ENCODE assay signal across 17 cellular contexts in genomic region chr13:113806526-113806925, GRCh38. TPM values are rescaled to one million over a fixed set of nuclear protein-coding genes. Genes with fewer than 3 reads are reported as not detected.
DNase-seq lines count a peak whose midpoint lies in the region; ATAC-seq and TF ChIP-seq lines count a peak whose summit lies in the region.
"Had no signal": no experiment of that assay in that cellular context is flagged by ENCODE, and none has a peak within 500 bp of the region (broad histone marks: within the 10 kb centered on the region; RNA-seq: fewer than 3 reads in every experiment).

No MANE protein-coding gene starts in this region.

- TF ChIP-seq CTCF in left ventricle myocardium inferior (IDR thresholded peaks at IDR 0.05; ENCODE audit: borderline replicate concordance) = no peak
- TF ChIP-seq CTCF in WTC11 (IDR thresholded peaks at IDR 0.05) = no peak

- H4K91ac ChIP-seq in trophoblast cell (ENCODE audit: low read depth, low read length) = no peak overlapping the region

- no peak overlapping the region for H3K4me3 Mint-ChIP-seq in WTC11
- H3K4me3 Mint-ChIP-seq: CD4-positive, alpha-beta memory T cell; HFFc6 had no signal

- H3K4me1 ChIP-seq in left ventricle myocardium inferior (peaks cover 11% of the 10 kb centered on the region), right cardiac atrium (ENCODE audit: control insufficient read depth, insufficient read depth, low read length) (peaks cover 2% of the 10 kb centered on the region), trophoblast cell (ENCODE audit: control insufficient read depth in 1 of 2, insufficient read depth in 2 of 2, low read length in 2 of 2) (no peaks in the 10 kb centered on the region)
- H3K4me1 ChIP-seq: HAP-1 had no signal

- H2BK5ac ChIP-seq in trophoblast cell (ENCODE audit: low read depth, low read length, poor library complexity) = no peak overlapping the region

- no peak overlapping the region for H2BK12ac ChIP-seq in trophoblast cell (ENCODE audit: low read length)

- CTCF ChIA-PET in WTC11 (lab: Charles Lee) = no interaction called here

- H4K8ac ChIP-seq in trophoblast cell (ENCODE audit: low read depth, low read length) = no peak overlapping the region

- H3K4me1 Mint-ChIP-seq in WTC11 = no peaks in the 10 kb centered on the region
- H3K4me1 Mint-ChIP-seq: CD4-positive, alpha-beta memory T cell had no signal

- ATAC-seq in left cardiac atrium (no peak), WTC11 (no peak), right cardiac atrium (no peak)

- intact Hi-C loops in left ventricle myocardium inferior (cut with micrococcal nuclease) = no loop called here
- intact Hi-C loops in left cardiac atrium (cut with DNase I) = no loop called here
- intact Hi-C loops in right cardiac atrium (cut with DNase I) = no loop called here

- DNase-seq in left ventricle myocardium inferior = peak; percentile 5
- DNase-seq in left cardiac atrium = no peak
- DNase-seq in WTC11 (ENCODE audit: low spot score) = peak; percentile 7
- DNase-seq in right cardiac atrium = peak in 2 of 3 donors; percentile 32 to 33
- no peak for DNase-seq in trophoblast cell
- DNase-seq in inferior parietal cortex (ENCODE audit: extremely low spot score) = no peak
- DNase-seq: C1 segment of cervical spinal cord; Calu3; CD4-positive, alpha-beta memory T cell; COR-L47; DMS53; DMS79 treated with DMSO at 0.1 percent for 48 hours; GF-D8; GOT3; HFFc6 had no signal

- H3K4me3 ChIP-seq in left ventricle myocardium inferior (no peak overlapping the region), right cardiac atrium (ENCODE audit: low read length) (no peak overlapping the region), trophoblast cell (ENCODE audit: low read depth, low read length) (peak overlapping the region; percentile 32)
- H3K4me3 ChIP-seq: HAP-1 had no signal

- H3K27me3 ChIP-seq in left ventricle myocardium inferior (ENCODE audit: low read depth) (no peaks in the 10 kb centered on the region), right cardiac atrium (ENCODE audit: control insufficient read depth, insufficient read depth) (no peaks in the 10 kb centered on the region), trophoblast cell (ENCODE audit: insufficient read depth, low read length) (no peaks in the 10 kb centered on the region)

- no peaks in the 10 kb centered on the region for H3K79me1 ChIP-seq in trophoblast cell (ENCODE audit: low read length)

- no peak overlapping the region for H3K4me2 ChIP-seq in trophoblast cell (ENCODE audit: low read length)

- no peaks in the 10 kb centered on the region for H3K79me2 ChIP-seq in trophoblast cell (ENCODE audit: control insufficient read depth, insufficient read depth, low read length, poor library complexity)

- no peak overlapping the region for H2BK120ac ChIP-seq in trophoblast cell (ENCODE audit: insufficient read depth, low read length, poor library complexity)

- H3K9me3 Mint-ChIP-seq in WTC11 = peaks cover 15% of the 10 kb centered on the region

- H3K9me3 ChIP-seq in left ventricle myocardium inferior (replicated peaks) = peaks cover 17% of the 10 kb centered on the region
- no peaks in the 10 kb centered on the region for H3K9me3 ChIP-seq in right cardiac atrium (ENCODE audit: control insufficient read depth, low read length)
- peaks cover 31% of the 10 kb centered on the region for H3K9me3 ChIP-seq in trophoblast cell (ENCODE audit: insufficient read depth, low read depth, low read length)

- H3K14ac ChIP-seq in trophoblast cell (ENCODE audit: low read length) = no peak overlapping the region

- H3K9ac ChIP-seq in trophoblast cell (ENCODE audit: low read length) = no peak overlapping the region

- no peak overlapping the region for H2AK5ac ChIP-seq in trophoblast cell (ENCODE audit: low read length)

- H3K36me3 ChIP-seq in left ventricle myocardium inferior (no peaks in the 10 kb centered on the region), trophoblast cell (ENCODE audit: control insufficient read depth in 1 of 2, insufficient read depth in 2 of 2, low read length in 2 of 2) (no peaks in the 10 kb centered on the region)
- H3K36me3 ChIP-seq: HAP-1 had no signal

- H3K27ac ChIP-seq in left ventricle myocardium inferior (replicated peaks) (no peak overlapping the region), right cardiac atrium (ENCODE audit: low read length) (no peak overlapping the region), trophoblast cell (ENCODE audit: low read depth, low read length) (no peak overlapping the region)

- no peak overlapping the region for H3K18ac ChIP-seq in trophoblast cell (ENCODE audit: low read length)

- 93% methylated on average over 13 of the region's 13 CpGs for WGBS in right cardiac atrium
- WGBS in trophoblast cell (ENCODE audit: extremely low coverage, insufficient coverage, insufficient read length) = no CpG with 5 or more reads among the region's 13 CpGs

- no peak overlapping the region for H4K12ac ChIP-seq in trophoblast cell (ENCODE audit: low read depth, low read length)

- H3K27me3 Mint-ChIP-seq in WTC11 (ENCODE audit: low read depth) = no peaks in the 10 kb centered on the region; the same call in 1 of the 2 replicates
- H3K27me3 Mint-ChIP-seq: CD4-positive, alpha-beta memory T cell had no signal

- H3K36me3 Mint-ChIP-seq in WTC11 = peaks cover 9% of the 10 kb centered on the region
- H3K36me3 Mint-ChIP-seq: CD4-positive, alpha-beta memory T cell had no signal

- H2AFZ ChIP-seq in trophoblast cell (ENCODE audit: insufficient read depth, low read length, poor library complexity) = no peak overlapping the region

- H3K4ac ChIP-seq in trophoblast cell (ENCODE audit: low read depth, low read length) = no peak overlapping the region

- no peak overlapping the region for H3K27ac Mint-ChIP-seq in WTC11
- H3K27ac Mint-ChIP-seq: CD4-positive, alpha-beta memory T cell; HFFc6 had no signal

- no peak overlapping the region for H3K23ac ChIP-seq in trophoblast cell (ENCODE audit: low read length)

- POLR2A ChIA-PET in WTC11 (lab: Charles Lee) = no interaction called here

TF ChIP-seq in WTC11, 78 proteins besides CTCF, POLR2A, EP300 and RAD21 (continues in another document):
- TF ChIP-seq EMX1 (CRISPR knock-in tag; IDR thresholded peaks at IDR 0.05) (no peak), NR3C1 (CRISPR knock-in tag; conservative IDR thresholded peaks at IDR 0.05; ENCODE audit: low read depth) (no peak), TEAD1 (CRISPR knock-in tag; IDR thresholded peaks at IDR 0.05) (no peak), ZNF512 (CRISPR knock-in tag; IDR thresholded peaks at IDR 0.05; ENCODE audit: borderline replicate concordance) (no peak), SMAD4 (CRISPR knock-in tag; IDR thresholded peaks at IDR 0.05) (no peak), IRF2 (CRISPR knock-in tag; IDR thresholded peaks at IDR 0.05; ENCODE audit: borderline replicate concordance, low read depth) (no peak), NFYB (CRISPR knock-in tag; conservative IDR thresholded peaks at IDR 0.05; ENCODE audit: low read depth) (no peak), GRHL2 (CRISPR knock-in tag; IDR thresholded peaks at IDR 0.05; ENCODE audit: insufficient replicate concordance, severe bottlenecking) (no peak), ZBTB43 (CRISPR knock-in tag; IDR thresholded peaks at IDR 0.05) (no peak), ZNF263 (CRISPR knock-in tag; IDR thresholded peaks at IDR 0.05; ENCODE audit: low read depth) (no peak), ZNF232 (CRISPR knock-in tag; IDR thresholded peaks at IDR 0.05) (no peak), OVOL2 (CRISPR knock-in tag; IDR thresholded peaks at IDR 0.05; ENCODE audit: borderline replicate concordance) (no peak)
- TF ChIP-seq, protein P1, sequence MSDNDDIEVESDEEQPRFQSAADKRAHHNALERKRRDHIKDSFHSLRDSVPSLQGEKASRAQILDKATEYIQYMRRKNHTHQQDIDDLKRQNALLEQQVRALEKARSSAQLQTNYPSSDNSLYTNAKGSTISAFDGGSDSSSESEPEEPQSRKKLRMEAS (CRISPR knock-in tag; IDR thresholded peaks at IDR 0.05) = no peak

RNA-seq across cellular contexts. Expression of gene TMEM255B, which starts 47.5 kb away (rescaled TPM):
- total RNA-seq in left ventricle myocardium inferior (7.7 TPM), left cardiac atrium (10 to 100 TPM; 10.5 to 14.1 TPM), WTC11 (2021) (4.7 to 5.9 TPM (median 4.8 TPM) in 3 replicates), right cardiac atrium (1 to 10 TPM; 6.2 to 9.9 (median 8.8) TPM)
- 7.8 TPM for polyA plus RNA-seq in right cardiac atrium
- 0.75 and 0.83 TPM in 2 replicates for polyA plus RNA-seq in trophoblast cell (2013)
- total RNA-seq: Calu3, G401 had no signal

RNA-seq across cellular contexts. Expression of gene GAS6, which starts 57.4 kb away (rescaled TPM):
- 186 TPM for total RNA-seq in left ventricle myocardium inferior
- total RNA-seq in left cardiac atrium = 100 to 1,000 TPM; 165 to 175 TPM
- 29.4 to 33.7 TPM (median 33.7 TPM) in 3 replicates for total RNA-seq in WTC11 (2021)
- 100 to 1,000 TPM; 197 to 213 (median 202) TPM for total RNA-seq in right cardiac atrium
- polyA plus RNA-seq in right cardiac atrium = 273 TPM
- polyA plus RNA-seq in trophoblast cell (2013) = 15.7 and 17.6 TPM in 2 replicates

Comparison
In these comparisons a context has a peak if more than half of its experiments do, and no peak if none do; other contexts are left out.
1. DNase-seq: peak in left ventricle myocardium inferior (single experiment), WTC11 (single experiment) and right cardiac atrium (2 of 3); none in left cardiac atrium (single experiment), trophoblast cell (0 of 2) and inferior parietal cortex (single experiment).